ENCODE assay signal across 9 cellular contexts in genomic region chr5:37136694-37137093, GRCh38.
"Had no signal": no experiment of that assay in that cellular context is flagged by ENCODE, and none has a peak within 500 bp of the region (broad histone marks: within the 10 kb centered on the region; RNA-seq: fewer than 3 reads in every experiment).

No MANE protein-coding gene starts in this region.

- H3K4me2 ChIP-seq: KMS-11 had no signal

- H3K4me3 ChIP-seq: K562 had no signal

- H3K4me1 Mint-ChIP-seq: IgD-negative memory B cell had no signal

- H3K9ac ChIP-seq: KMS-11 had no signal

- ATAC-seq: HepG2, K562 had no signal

- H3K27ac ChIP-seq: HL-60, KMS-11 had no signal

- H3K27me3 Mint-ChIP-seq: IgD-negative memory B cell had no signal

- H3K27ac Mint-ChIP-seq: IgD-negative memory B cell had no signal

- DNase-seq: IMR-90, KBM-7, KG1 had no signal

- H3K4me3 Mint-ChIP-seq: IgD-negative memory B cell had no signal

- FAIRE-seq: HepG2, HTR-8/SVneo, K562 had no signal
